In the genomic region with DNA sequence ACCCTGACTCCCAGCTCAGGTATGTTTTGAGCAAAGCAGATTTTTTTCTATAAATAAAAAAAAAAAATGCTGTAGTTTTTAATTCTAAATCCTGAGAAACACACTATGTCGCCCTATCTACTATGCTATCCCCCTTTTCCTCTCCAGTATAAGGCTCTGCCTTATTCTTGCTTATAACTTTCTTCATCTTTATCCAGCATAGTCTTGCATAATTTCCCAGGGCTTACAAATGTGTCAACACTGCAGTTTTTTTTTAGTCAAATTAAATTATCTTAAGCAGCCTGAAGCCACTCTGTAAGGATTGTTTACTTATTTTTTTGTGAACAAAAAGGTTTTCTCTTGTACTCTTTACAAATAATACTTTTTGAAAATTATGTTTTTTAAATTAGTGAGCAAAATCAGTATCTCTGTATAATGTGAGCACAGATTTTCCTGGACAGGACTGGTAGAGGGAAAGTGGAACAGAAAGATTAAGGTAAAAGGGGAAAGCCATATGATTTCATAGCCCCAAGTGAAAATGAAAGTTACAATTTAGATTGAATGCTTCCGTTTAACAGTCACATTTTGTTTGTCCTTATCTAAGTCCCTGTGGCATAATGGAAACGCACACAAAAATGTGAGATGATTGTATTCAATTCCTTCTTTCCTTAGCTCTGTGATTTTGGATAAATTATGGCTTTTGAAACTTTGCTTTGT, we compare ENCODE assay signal across 18 cellular contexts. TPM values are rescaled to one million over a fixed set of nuclear protein-coding genes. Genes with fewer than 3 reads are reported as not detected.
A peak's percentile ranks its signal among the peaks of the same experiment; 100 is the strongest.
DNase-seq lines count a peak whose midpoint lies in the region; ATAC-seq and TF ChIP-seq lines count a peak whose summit lies in the region.
"Had no signal": no experiment of that assay in that cellular context is flagged by ENCODE, and none has a peak within 500 bp of the region (broad histone marks: within the 10 kb centered on the region; RNA-seq: fewer than 3 reads in every experiment).

No MANE protein-coding gene starts in this region.

- ATAC-seq in GM19372 (IDR thresholded peaks at IDR 0.05; ENCODE audit: low read depth, unreplicated experiment), result peak; percentile 68
- peak; percentile 61 for ATAC-seq in HG02623 (IDR thresholded peaks at IDR 0.05; ENCODE audit: unreplicated experiment)
- ATAC-seq in HG03571 (IDR thresholded peaks at IDR 0.05; ENCODE audit: unreplicated experiment), result peak; percentile 63
- no peak for ATAC-seq in HG03469 (IDR thresholded peaks at IDR 0.05; ENCODE audit: unreplicated experiment)
- ATAC-seq: T-cell, upper lobe of right lung had no signal

- intact Hi-C loops in uterus (cut with DNase I; ENCODE audit: low total_unique reads), result no loop called here

- H3K27ac ChIP-seq in ACC112 (ENCODE audit: low read depth, low read length), result no peak overlapping the region
- H3K27ac ChIP-seq in uterus, result no peak overlapping the region
- H3K27ac ChIP-seq: upper lobe of right lung had no signal

- peak overlapping the region; percentile 48 for H2AFZ ChIP-seq in ACC112 (ENCODE audit: low read length, unreplicated experiment)

- DNase-seq in uterus (no peak), UCSD-AML1 (lab: John Stamatoyannopoulos, UW; ENCODE audit: unreplicated experiment) (no peak), HK-2 (ENCODE audit: unreplicated experiment) (no peak)
- DNase-seq: activated CD4-positive, alpha-beta T cell treated with anti-CD3 and anti-CD28 coated beads for 4 hours; DMS 273 treated with DMSO at 0.1 percent for 48 hours; glutamatergic neuron; KG1; NCI-H2081; occipital lobe; T-cell; upper lobe of right lung had no signal

- no peaks in the 10 kb centered on the region for H3K9me3 ChIP-seq in uterus
- H3K9me3 ChIP-seq: upper lobe of right lung had no signal

- no peaks in the 10 kb centered on the region for H3K79me2 ChIP-seq in ACC112 (ENCODE audit: control insufficient read depth, insufficient read depth, low read length, unreplicated experiment)

- H3K27me3 ChIP-seq in ACC112 (ENCODE audit: insufficient read depth, low read length) (0 out of 2 replicates have a peak, but pooled peaks cover 2% of the 10 kb centered on the region), uterus (no peaks in the 10 kb centered on the region)
- H3K27me3 ChIP-seq: upper lobe of right lung had no signal

- H3K36me3 ChIP-seq in ACC112 (ENCODE audit: insufficient read depth, low read length) (no peaks in the 10 kb centered on the region), uterus (no peaks in the 10 kb centered on the region)
- H3K36me3 ChIP-seq: upper lobe of right lung had no signal

- no peak for TF ChIP-seq POLR2A in uterus (IDR thresholded peaks at IDR 0.05)

- H3K4me1 ChIP-seq in ACC112 (ENCODE audit: control insufficient read depth, insufficient read depth, low read length, unreplicated experiment) (no peaks in the 10 kb centered on the region), uterus (no peaks in the 10 kb centered on the region)
- H3K4me1 ChIP-seq: upper lobe of right lung had no signal

- peak overlapping the region; percentile 44; the same call in 1 of the 2 replicates for H3K4me3 ChIP-seq in ACC112 (ENCODE audit: low read depth, low read length)
- H3K4me3 ChIP-seq in uterus, result no peak overlapping the region
- H3K4me3 ChIP-seq: upper lobe of right lung had no signal

- TF ChIP-seq CTCF in uterus (IDR thresholded peaks at IDR 0.05), result no peak

RNA-seq across cellular contexts. Expression of gene PYDC2, which starts 5.6 kb away (rescaled TPM):
- not detected for total RNA-seq in uterus
- total RNA-seq: activated T-helper 2 cell treated with anti-CD3 and anti-CD28 coated beads, Interferon-gamma antibody, Interleukin-2, Interleukin-4, amounts not matched to agents 10 μg/mL and 5 μg/mL and 100 μg/mL, durations not matched to agents 14 hours and 24 hours and 36 hours; liver; occipital lobe; T-cell; upper lobe of right lung had no signal
